ENCODE assay signal across 35 cellular contexts in genomic region chr19:23980805-23981204, GRCh38.
"Had no signal": no experiment of that assay in that cellular context is flagged by ENCODE, and none has a peak within 500 bp of the region (broad histone marks: within the 10 kb centered on the region; RNA-seq: fewer than 3 reads in every experiment).

No MANE protein-coding gene starts in this region.

- H3K27ac ChIP-seq: KMS-11 had no signal

- H3K27me3 ChIP-seq: MG63 had no signal

- H3K36me3 ChIP-seq: MG63 had no signal

- H3K4me2 ChIP-seq: KMS-11 had no signal

- H3K9ac ChIP-seq: KMS-11 had no signal

- H3K9me3 ChIP-seq: MG63 had no signal

- DNase-seq: Karpas-422, Kasumi-1, MG63, MM.1S, MV-4-11, NCI-H1048, NCI-H1092, NCI-H1092 treated with DMSO at 0.1 percent for 48 hours, NCI-H1105, NCI-H1105 treated with DMSO at 0.1 percent for 48 hours, NCI-H1417, NCI-H1417 treated with DMSO at 0.1 percent for 48 hours, NCI-H1436, NCI-H1436 treated with DMSO at 0.1 percent for 48 hours, NCI-H146, NCI-H1694, NCI-H1694 treated with DMSO at 0.1 percent for 48 hours, NCI-H187, NCI-H187 treated with DMSO at 0.1 percent for 48 hours, NCI-H1930, NCI-H2029, NCI-H2029 treated with DMSO at 0.1 percent for 48 hours, NCI-H2081, NCI-H2081 treated with DMSO at 0.1 percent for 48 hours, NCI-H2107, NCI-H2171, NCI-H2171 treated with DMSO at 0.1 percent for 48 hours, NCI-H2227 treated with DMSO at 0.1 percent for 48 hours, NCI-H226, NCI-H345, NCI-H446, NCI-H446 treated with DMSO at 0.1 percent for 48 hours, NCI-H510A, NCI-H510A treated with DMSO at 0.1 percent for 48 hours had no signal

- H3K4me3 ChIP-seq: MG63 had no signal
